ENCODE assay signal across 1 cellular context in the genomic region with DNA sequence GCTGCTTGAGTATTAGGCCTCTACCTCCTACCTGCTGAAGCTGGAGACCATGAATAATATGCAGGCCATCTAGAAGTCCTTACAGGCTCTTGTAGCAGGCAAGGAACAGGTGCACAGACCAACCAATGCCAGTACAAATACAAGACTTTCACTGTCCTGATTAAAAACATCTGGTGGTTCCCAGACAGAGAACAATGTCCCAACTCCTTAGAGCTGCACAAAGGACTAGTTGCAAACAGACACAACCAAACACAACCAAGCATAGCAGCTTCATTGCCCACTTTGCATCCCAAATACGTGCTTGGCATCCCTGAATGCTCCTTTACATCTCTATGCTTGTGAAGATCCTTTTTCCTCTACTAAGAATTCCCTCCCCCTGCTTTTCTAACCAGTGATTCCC.
TF ChIP-seq lines count a peak whose summit lies in the region.

No MANE protein-coding gene starts in this region.

TF ChIP-seq in GM23338, 12 proteins besides CTCF, POLR2A, EP300 and RAD21 (continued from another document):
- TF ChIP-seq, protein P1, sequence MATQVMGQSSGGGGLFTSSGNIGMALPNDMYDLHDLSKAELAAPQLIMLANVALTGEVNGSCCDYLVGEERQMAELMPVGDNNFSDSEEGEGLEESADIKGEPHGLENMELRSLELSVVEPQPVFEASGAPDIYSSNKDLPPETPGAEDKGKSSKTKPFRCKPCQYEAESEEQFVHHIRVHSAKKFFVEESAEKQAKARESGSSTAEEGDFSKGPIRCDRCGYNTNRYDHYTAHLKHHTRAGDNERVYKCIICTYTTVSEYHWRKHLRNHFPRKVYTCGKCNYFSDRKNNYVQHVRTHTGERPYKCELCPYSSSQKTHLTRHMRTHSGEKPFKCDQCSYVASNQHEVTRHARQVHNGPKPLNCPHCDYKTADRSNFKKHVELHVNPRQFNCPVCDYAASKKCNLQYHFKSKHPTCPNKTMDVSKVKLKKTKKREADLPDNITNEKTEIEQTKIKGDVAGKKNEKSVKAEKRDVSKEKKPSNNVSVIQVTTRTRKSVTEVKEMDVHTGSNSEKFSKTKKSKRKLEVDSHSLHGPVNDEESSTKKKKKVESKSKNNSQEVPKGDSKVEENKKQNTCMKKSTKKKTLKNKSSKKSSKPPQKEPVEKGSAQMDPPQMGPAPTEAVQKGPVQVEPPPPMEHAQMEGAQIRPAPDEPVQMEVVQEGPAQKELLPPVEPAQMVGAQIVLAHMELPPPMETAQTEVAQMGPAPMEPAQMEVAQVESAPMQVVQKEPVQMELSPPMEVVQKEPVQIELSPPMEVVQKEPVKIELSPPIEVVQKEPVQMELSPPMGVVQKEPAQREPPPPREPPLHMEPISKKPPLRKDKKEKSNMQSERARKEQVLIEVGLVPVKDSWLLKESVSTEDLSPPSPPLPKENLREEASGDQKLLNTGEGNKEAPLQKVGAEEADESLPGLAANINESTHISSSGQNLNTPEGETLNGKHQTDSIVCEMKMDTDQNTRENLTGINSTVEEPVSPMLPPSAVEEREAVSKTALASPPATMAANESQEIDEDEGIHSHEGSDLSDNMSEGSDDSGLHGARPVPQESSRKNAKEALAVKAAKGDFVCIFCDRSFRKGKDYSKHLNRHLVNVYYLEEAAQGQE (IDR thresholded peaks at IDR 0.05; ENCODE audit: unreplicated experiment) = no peak
- TF ChIP-seq EZH2 (IDR thresholded peaks at IDR 0.05; ENCODE audit: low read depth, unreplicated experiment) = no peak
- TF ChIP-seq STAT1 (IDR thresholded peaks at IDR 0.05; ENCODE audit: unreplicated experiment) = no peak
- TF ChIP-seq EZH2phosphoT487 (IDR thresholded peaks at IDR 0.05; ENCODE audit: unreplicated experiment) = no peak
- no peak for TF ChIP-seq JUNB (IDR thresholded peaks at IDR 0.05; ENCODE audit: unreplicated experiment)
- no peak for TF ChIP-seq POLR2AphosphoS5 (IDR thresholded peaks at IDR 0.05; ENCODE audit: low read depth)
- TF ChIP-seq ZNF331 (CRISPR knock-in tag; IDR thresholded peaks at IDR 0.05; ENCODE audit: low read depth) = no peak
TF ChIP-seq in GM23338: peak in this region for 0.
